Comparison of ENCODE assay signal across 8 cellular contexts in genomic region chr9:63450836-63451235, GRCh38.
DNase-seq lines count a peak whose midpoint lies in the region; ATAC-seq, FAIRE-seq and TF ChIP-seq lines count a peak whose summit lies in the region.
"Not testable (repeated sequence)": the region's sequence is repeated elsewhere in the genome, so short reads cannot be mapped to it uniquely, and the experiment has no call there.

No MANE protein-coding gene starts in this region.

- H4K20me1 ChIP-seq in OCI-LY7 (ENCODE audit: insufficient read depth, low read length): not testable (repeated sequence)

- CTCF ChIA-PET in A549 (lab: Yijun Ruan, JAX); OCI-LY7 (lab: Charles Lee; ENCODE audit: unreplicated experiment): not testable (repeated sequence)

- H3K9me3 ChIP-seq in A549; OCI-LY7 (ENCODE audit: low read length); lower lobe of right lung; psoas muscle; suprapubic skin: not testable (repeated sequence)

- intact Hi-C loops in OCI-LY7 (cut with micrococcal nuclease; ENCODE audit: unreplicated experiment); Right ventricle myocardium superior (cut with DNase I); lower lobe of right lung (cut with DNase I); psoas muscle (cut with DNase I): not testable (repeated sequence)

- not testable (repeated sequence) for H3K27me3 ChIP-seq in lower lobe of right lung (ENCODE audit: low read depth); psoas muscle (ENCODE audit: insufficient read depth in 3 of 3, low read length in 2 of 3); suprapubic skin

- not testable (repeated sequence) for BruUV-seq in OCI-LY7 (replicated peaks; lab: Mats Ljungman, UMichigan)

- TF ChIP-seq RAD21 in A549 (conservative IDR thresholded peaks at IDR 0.05 in 1 of 2, IDR thresholded peaks at IDR 0.05 in 1 of 2): not testable (repeated sequence)

- TF ChIP-seq EP300 in A549 (IDR thresholded peaks at IDR 0.05); suprapubic skin (IDR thresholded peaks at IDR 0.05): not testable (repeated sequence)

- 0 out of 3 replicates have a peak overlapping the region, but pooled peaks have one; percentile 25 for H3K4me2 ChIP-seq in A549
- H3K4me2 ChIP-seq in OCI-LY7 (ENCODE audit: low read length): not testable (repeated sequence)

- not testable (repeated sequence) for ATAC-seq in A549; Right ventricle myocardium superior (ENCODE audit: poor library complexity); lower lobe of right lung
- peak in 1 of 4 donors; percentile 37 for ATAC-seq in psoas muscle

- not testable (repeated sequence) for H3K79me2 ChIP-seq in OCI-LY7 (ENCODE audit: insufficient read depth, low read depth, low read length)

- not testable (repeated sequence) for TF ChIP-seq CTCF in A549 (IDR thresholded peaks at IDR 0.05); OCI-LY7 (conservative IDR thresholded peaks at IDR 0.05; ENCODE audit: low read length); astrocyte of the spinal cord (IDR thresholded peaks at IDR 0.05; ENCODE audit: low read depth, low read length); lower lobe of right lung (IDR thresholded peaks at IDR 0.05); psoas muscle (IDR thresholded peaks at IDR 0.05); suprapubic skin (IDR thresholded peaks at IDR 0.05)

- H3K9me2 ChIP-seq in OCI-LY7 (ENCODE audit: insufficient read depth, low read length): not testable (repeated sequence)

- not testable (repeated sequence) for H2AFZ ChIP-seq in OCI-LY7 (ENCODE audit: low read length)

- in situ Hi-C loops in astrocyte of the spinal cord (cut with HindIII; ENCODE audit: low sequenced_read_pairs): not testable (repeated sequence)

- 0% methylated on average over 1 of the region's 46 CpGs for WGBS in A549 (ENCODE audit: missing lambda C conversion rate)
- WGBS in psoas muscle, 3 donors: 0 to 3% (median 0%) methylated on average over 13 to 25 of the region's 46 CpGs
- WGBS in suprapubic skin: 3% methylated on average over 16 of the region's 46 CpGs

- DNase-seq in A549 (ENCODE audit: low read depth in 1 of 2, low spot score in 1 of 2); astrocyte of the spinal cord (ENCODE audit: low read depth, low spot score): not testable (repeated sequence)
- DNase-seq in OCI-LY7 (ENCODE audit: low spot score): peak; percentile 0
- peak; percentile 25 for DNase-seq in activated T-cell treated with anti-CD3 and anti-CD28 coated beads, Interleukin-2, amount 50 U/mL, for 1 hour
- peak; percentile 8 for DNase-seq in Right ventricle myocardium superior
- peak; percentile 19 for DNase-seq in lower lobe of right lung
- peak; percentile 6 to 39 for DNase-seq in psoas muscle
- DNase-seq in suprapubic skin (ENCODE audit: low spot score in 2 of 2): peak in 1 of 2 donors; percentile 6

- not testable (repeated sequence) for TF ChIP-seq POLR2A in A549 (IDR thresholded peaks at IDR 0.05; ENCODE audit: low read length); suprapubic skin (IDR thresholded peaks at IDR 0.05)

- H3K4me3 ChIP-seq in A549, psoas muscle: not testable (repeated sequence)
- H3K4me3 ChIP-seq in OCI-LY7 (ENCODE audit: low read depth, low read length, poor library complexity, severe bottlenecking) (peak overlapping the region; percentile 36), astrocyte of the spinal cord (ENCODE audit: low read depth, low read length) (peak overlapping the region; percentile 17), lower lobe of right lung (peak overlapping the region; percentile 11), suprapubic skin (peak overlapping the region; percentile 38)

- not testable (repeated sequence) for H3K4me1 ChIP-seq in A549; OCI-LY7 (ENCODE audit: insufficient read depth, low read length, poor library complexity, severe bottlenecking); lower lobe of right lung; psoas muscle; suprapubic skin

- not testable (repeated sequence) for H3K27ac ChIP-seq in A549; OCI-LY7 (ENCODE audit: low read depth, low read length, poor library complexity, severe bottlenecking); lower lobe of right lung; psoas muscle; suprapubic skin

- FAIRE-seq in A549 (lab: Jason Lieb, UNC): not testable (repeated sequence)

- not testable (repeated sequence) for H3K36me3 ChIP-seq in OCI-LY7 (ENCODE audit: insufficient read depth, low read length); lower lobe of right lung; psoas muscle (ENCODE audit: insufficient read depth in 1 of 2, low read depth in 1 of 2); suprapubic skin

- POLR2A ChIA-PET in A549 (lab: Yijun Ruan, JAX); OCI-LY7 (lab: Charles Lee): not testable (repeated sequence)
